16 cellular contexts compared by ENCODE assay signal in genomic region chr6:16078064-16078463, GRCh38. TPM values are rescaled to one million over a fixed set of nuclear protein-coding genes. Genes with fewer than 3 reads are reported as not detected.
DNase-seq lines count a peak whose midpoint lies in the region; ATAC-seq and TF ChIP-seq lines count a peak whose summit lies in the region.
"Had no signal": no experiment of that assay in that cellular context is flagged by ENCODE, and none has a peak within 500 bp of the region (broad histone marks: within the 10 kb centered on the region; RNA-seq: fewer than 3 reads in every experiment).

No MANE protein-coding gene starts in this region.

- DNase-seq in GM23338 (ENCODE audit: low spot score) (no peak), NCI-H2196 (lab: John Stamatoyannopoulos, UW; ENCODE audit: unreplicated experiment) (no peak), OCI-M2 (lab: John Stamatoyannopoulos, UW; ENCODE audit: unreplicated experiment) (no peak)
- no peak for DNase-seq in activated naive CD4-positive, alpha-beta T cell treated with anti-CD3 and anti-CD28 coated beads, Interleukin-2, amount 50 U/mL, for 72 hours (ENCODE audit: low spot score in 2 of 2)
- DNase-seq: activated CD8-positive, alpha-beta memory T cell treated with anti-CD3 and anti-CD28 coated beads for 24 hours; brain microvascular endothelial cell; MV-4-11; NCI-H2171; stimulated activated naive CD8-positive, alpha-beta T cell treated with anti-CD3 and anti-CD28 coated beads, Interleukin-15, amount 100 ng/mL, for 72 hours had no signal

- no peak overlapping the region for H3K4me3 Mint-ChIP-seq in GM23338
- H3K4me3 Mint-ChIP-seq: neural crest cell; stimulated activated naive CD8-positive, alpha-beta T cell treated with anti-CD3 and anti-CD28 coated beads, Interleukin-15, amount 100 ng/mL, for 72 hours had no signal

- no peaks in the 10 kb centered on the region for H4K20me1 ChIP-seq in GM23338 (replicated peaks; ENCODE audit: insufficient read depth)

- H3K9me3 Mint-ChIP-seq in GM23338: no peaks in the 10 kb centered on the region; the same call in 2 of the 3 replicates
- H3K9me3 Mint-ChIP-seq in activated naive CD4-positive, alpha-beta T cell treated with anti-CD3 and anti-CD28 coated beads, Interleukin-2, amount 50 U/mL, for 72 hours: no peaks in the 10 kb centered on the region
- H3K9me3 Mint-ChIP-seq: stimulated activated naive CD8-positive, alpha-beta T cell treated with anti-CD3 and anti-CD28 coated beads, Interleukin-15, amount 100 ng/mL, for 72 hours had no signal

- H3K4me2 ChIP-seq in GM23338: no peak overlapping the region

- no peaks in the 10 kb centered on the region for H3K36me3 Mint-ChIP-seq in GM23338 (ENCODE audit: low read depth)
- H3K36me3 Mint-ChIP-seq in activated naive CD4-positive, alpha-beta T cell treated with anti-CD3 and anti-CD28 coated beads, Interleukin-2, amount 50 U/mL, for 72 hours: no peaks in the 10 kb centered on the region

- ATAC-seq in GM18517 (IDR thresholded peaks at IDR 0.05; ENCODE audit: unreplicated experiment) (peak; percentile 83), GM19452 (IDR thresholded peaks at IDR 0.05; ENCODE audit: unreplicated experiment) (peak; percentile 94), HG02759 (IDR thresholded peaks at IDR 0.05; ENCODE audit: unreplicated experiment) (peak; percentile 73), HG03460 (IDR thresholded peaks at IDR 0.05; ENCODE audit: unreplicated experiment) (peak; percentile 89), GM23338 (no peak)
- ATAC-seq in activated naive CD4-positive, alpha-beta T cell treated with anti-CD3 and anti-CD28 coated beads, Interleukin-2, amount 50 U/mL, for 72 hours: no peak
- ATAC-seq: stimulated activated naive CD8-positive, alpha-beta T cell treated with anti-CD3 and anti-CD28 coated beads, Interleukin-15, amount 100 ng/mL, for 72 hours had no signal

- H3K27me3 Mint-ChIP-seq in GM23338 (ENCODE audit: insufficient read depth, low read depth, poor library complexity): no peaks in the 10 kb centered on the region
- H3K27me3 Mint-ChIP-seq: stimulated activated naive CD8-positive, alpha-beta T cell treated with anti-CD3 and anti-CD28 coated beads, Interleukin-15, amount 100 ng/mL, for 72 hours had no signal

- no peaks in the 10 kb centered on the region for H3K79me2 ChIP-seq in GM23338 (replicated peaks; ENCODE audit: insufficient read depth)

- H3K27ac Mint-ChIP-seq in GM23338: no peak overlapping the region
- no peak overlapping the region for H3K27ac Mint-ChIP-seq in activated naive CD4-positive, alpha-beta T cell treated with anti-CD3 and anti-CD28 coated beads, Interleukin-2, amount 50 U/mL, for 72 hours
- H3K27ac Mint-ChIP-seq: stimulated activated naive CD8-positive, alpha-beta T cell treated with anti-CD3 and anti-CD28 coated beads, Interleukin-15, amount 100 ng/mL, for 72 hours had no signal

- peaks cover 8% of the 10 kb centered on the region; the same call in 1 of the 2 replicates for H3K9me2 ChIP-seq in GM23338 (ENCODE audit: insufficient read depth)

- H3F3A ChIP-seq in GM23338 (replicated peaks; ENCODE audit: low read depth): no peaks in the 10 kb centered on the region

- H3K4me3 ChIP-seq in GM23338: no peak overlapping the region
- H3K4me3 ChIP-seq: lung, SJSA1 had no signal

- no peak overlapping the region for H3K27ac ChIP-seq in GM23338 (ENCODE audit: low read depth)
- H3K27ac ChIP-seq: brain microvascular endothelial cell, SJSA1 had no signal

- H3K36me3 ChIP-seq in GM23338 (ENCODE audit: insufficient read depth): no peaks in the 10 kb centered on the region
- H3K36me3 ChIP-seq: brain microvascular endothelial cell, SJSA1 had no signal

- no peak for TF ChIP-seq CTCF in GM23338 (conservative IDR thresholded peaks at IDR 0.05; ENCODE audit: low read depth in 2 of 2)

- no peaks in the 10 kb centered on the region for H3K4me1 ChIP-seq in GM23338 (ENCODE audit: insufficient read depth)
- H3K4me1 ChIP-seq: SJSA1 had no signal

- H2AFZ ChIP-seq in GM23338: no peak overlapping the region

- no peaks in the 10 kb centered on the region for H3K4me1 Mint-ChIP-seq in GM23338
- H3K4me1 Mint-ChIP-seq: neural crest cell; stimulated activated naive CD8-positive, alpha-beta T cell treated with anti-CD3 and anti-CD28 coated beads, Interleukin-15, amount 100 ng/mL, for 72 hours had no signal

- no peaks in the 10 kb centered on the region for H3K27me3 ChIP-seq in GM23338 (ENCODE audit: insufficient read depth)
- H3K27me3 ChIP-seq: brain microvascular endothelial cell had no signal

TF ChIP-seq in GM23338, 12 proteins besides CTCF, POLR2A, EP300 and RAD21 (continues in another document):
- TF ChIP-seq POLR2AphosphoS5 (IDR thresholded peaks at IDR 0.05; ENCODE audit: low read depth) (no peak), REST (IDR thresholded peaks at IDR 0.05; ENCODE audit: unreplicated experiment) (no peak), ZNF114 (CRISPR knock-in tag; IDR thresholded peaks at IDR 0.05) (no peak), ETS1 (IDR thresholded peaks at IDR 0.05) (no peak)

RNA-seq across cellular contexts. Expression of gene MYLIP, which starts 50.8 kb away (rescaled TPM):
- total RNA-seq in GM23338 (2014; rRNA removed; shearing (Covaris generic)): 32.4 and 33.8 TPM in 2 replicates
- polyA plus RNA-seq in GM23338 (2016; fragmentation: Nextera tagmentation; extraction: Ambion mirVana): 26.7 and 28.7 TPM in 2 replicates
- 10 to 100 TPM in 1 of 2 donors, 1 to 10 TPM in 1; 5.4 to 10.9 TPM for total RNA-seq in activated naive CD4-positive, alpha-beta T cell treated with anti-CD3 and anti-CD28 coated beads, Interleukin-2, amount 50 U/mL, for 72 hours

Comparison
In these comparisons a context has a peak if more than half of its experiments do, and no peak if none do; other contexts are left out.
1. ATAC-seq: peak in GM18517 (single experiment), GM19452 (single experiment), HG02759 (single experiment) and HG03460 (single experiment); none in GM23338 (single experiment) and activated naive CD4-positive, alpha-beta T cell treated with anti-CD3 and anti-CD28 coated beads, Interleukin-2, amount 50 U/mL, for 72 hours (0 of 2).